9 cellular contexts compared by ENCODE assay signal in the genomic region with DNA sequence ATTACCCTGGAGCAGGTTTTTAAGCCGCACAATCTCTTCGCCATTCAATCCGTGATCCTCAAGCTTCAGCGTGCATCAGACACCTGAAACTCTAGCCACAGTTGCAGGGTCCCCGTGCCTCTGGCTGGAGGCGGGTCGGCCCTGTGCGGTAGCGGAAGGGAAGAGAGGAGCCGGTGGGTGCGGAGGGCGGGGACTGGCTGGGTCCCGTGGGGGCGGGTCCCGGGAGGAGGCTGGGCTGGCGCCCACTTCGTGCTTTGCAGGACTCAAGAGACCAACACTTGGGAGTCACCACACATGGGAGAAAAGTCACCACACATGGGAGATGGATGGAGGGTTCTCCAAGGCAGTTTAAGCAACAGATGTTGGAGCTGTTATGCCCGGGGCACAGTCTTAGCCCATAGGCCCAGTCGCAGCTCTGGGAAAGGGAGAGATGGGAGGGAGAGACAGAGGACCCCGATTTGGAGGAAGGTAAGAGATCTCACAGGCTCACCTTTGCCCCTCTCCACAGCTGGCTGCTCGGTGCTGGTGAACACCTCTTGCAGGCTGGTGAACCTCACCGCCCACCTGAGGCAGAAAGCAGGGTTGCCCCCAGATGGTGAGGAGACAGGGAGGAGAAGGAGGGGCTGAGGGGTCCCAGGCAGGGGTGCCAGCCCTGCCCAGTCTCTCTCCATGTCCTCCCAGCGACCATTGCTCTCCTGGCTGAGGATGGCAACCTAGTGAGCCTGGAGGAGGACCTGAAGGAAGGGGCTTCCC. TPM values are rescaled to one million over a fixed set of nuclear protein-coding genes. Genes with fewer than 3 reads are reported as not detected.
DNase-seq lines count a peak whose midpoint lies in the region; ATAC-seq and TF ChIP-seq lines count a peak whose summit lies in the region.
"Had no signal": no experiment of that assay in that cellular context is flagged by ENCODE, and none has a peak within 500 bp of the region (broad histone marks: within the 10 kb centered on the region; RNA-seq: fewer than 3 reads in every experiment).

No MANE protein-coding gene starts in this region.

- ATAC-seq in activated CD8-positive, alpha-beta T cell treated with anti-CD3 and anti-CD28 coated beads, Interleukin-2, amount 10 ng/mL, durations not matched to agents 7 days and 5 days, result peak; percentile 44
- ATAC-seq in HG03280 (IDR thresholded peaks at IDR 0.05; ENCODE audit: unreplicated experiment) (no peak), HG02870 (IDR thresholded peaks at IDR 0.05; ENCODE audit: unreplicated experiment) (no peak)

- peak; percentile 68 for DNase-seq in activated CD8-positive, alpha-beta T cell treated with anti-CD3 and anti-CD28 coated beads, Interleukin-2, amount 10 ng/mL, durations not matched to agents 7 days and 5 days
- DNase-seq in fibroblast of villous mesenchyme (ENCODE audit: low read depth), result no peak
- peak; percentile 44 to 50 for DNase-seq in stimulated activated CD4-positive, alpha-beta T cell treated with anti-CD3 and anti-CD28 coated beads, Interleukin-4, amount 100 ng/mL, for 48 hours (ENCODE audit: low read depth in 2 of 2)
- DNase-seq in NCI-H146 treated with DMSO at 0.1 percent for 48 hours (lab: John Stamatoyannopoulos, UW; ENCODE audit: unreplicated experiment), result no peak
- no peak for DNase-seq in NCI-H187 treated with DMSO at 0.1 percent for 48 hours (lab: John Stamatoyannopoulos, UW)
- DNase-seq: mammary epithelial cell had no signal

- H3K4me1 Mint-ChIP-seq in activated CD8-positive, alpha-beta T cell treated with anti-CD3 and anti-CD28 coated beads, Interleukin-2, amount 10 ng/mL, durations not matched to agents 7 days and 5 days (ENCODE audit: low read depth), result peaks cover 50% of the 10 kb centered on the region

- no peaks in the 10 kb centered on the region for H3K9me3 Mint-ChIP-seq in activated CD8-positive, alpha-beta T cell treated with anti-CD3 and anti-CD28 coated beads, Interleukin-2, amount 10 ng/mL, durations not matched to agents 7 days and 5 days (ENCODE audit: insufficient read depth)

- H3K36me3 Mint-ChIP-seq in activated CD8-positive, alpha-beta T cell treated with anti-CD3 and anti-CD28 coated beads, Interleukin-2, amount 10 ng/mL, durations not matched to agents 7 days and 5 days (ENCODE audit: low read depth), result peaks cover 22% of the 10 kb centered on the region

- H3K4me3 ChIP-seq in GM12875 (ENCODE audit: low read depth, low read length) (peak overlapping the region; percentile 38), fibroblast of villous mesenchyme (ENCODE audit: low read depth, low read length) (peak overlapping the region; percentile 9)

- CTCF ChIA-PET in activated CD8-positive, alpha-beta T cell treated with anti-CD3 and anti-CD28 coated beads, Interleukin-2, amount 10 ng/mL, durations not matched to agents 7 days and 5 days (lab: Charles Lee), result interaction anchor here (0.6 to 1.0 kb wide), 2 partner anchors 13 to 83 kb away, joined by 3 to 5 read pairs; a partner anchor contains a TSS

- no peaks in the 10 kb centered on the region for H3K27me3 Mint-ChIP-seq in activated CD8-positive, alpha-beta T cell treated with anti-CD3 and anti-CD28 coated beads, Interleukin-2, amount 10 ng/mL, durations not matched to agents 7 days and 5 days (ENCODE audit: low read depth)

- H3K4me3 Mint-ChIP-seq in activated CD8-positive, alpha-beta T cell treated with anti-CD3 and anti-CD28 coated beads, Interleukin-2, amount 10 ng/mL, durations not matched to agents 7 days and 5 days, result peak overlapping the region; percentile 57

- peak overlapping the region; percentile 74 for H3K27ac Mint-ChIP-seq in activated CD8-positive, alpha-beta T cell treated with anti-CD3 and anti-CD28 coated beads, Interleukin-2, amount 10 ng/mL, durations not matched to agents 7 days and 5 days

- no peak for TF ChIP-seq CTCF in GM12875 (IDR thresholded peaks at IDR 0.05; ENCODE audit: borderline replicate concordance, insufficient read depth, low read depth, low read length)
- no peak for TF ChIP-seq CTCF in fibroblast of villous mesenchyme (IDR thresholded peaks at IDR 0.05; ENCODE audit: insufficient read depth, low read depth, low read length)

- POLR2A ChIA-PET in activated CD8-positive, alpha-beta T cell treated with anti-CD3 and anti-CD28 coated beads, Interleukin-2, amount 10 ng/mL, durations not matched to agents 7 days and 5 days (lab: Charles Lee), result interaction anchor here (0.6 to 1.5 kb wide), 7 partner anchors 12 to 186 kb away, joined by 3 to 7 read pairs (median 4); a partner anchor contains a TSS

RNA-seq across cellular contexts. Expression of a gene that starts 1.0 kb away (rescaled TPM):
- total RNA-seq in activated CD8-positive, alpha-beta T cell treated with anti-CD3 and anti-CD28 coated beads, Interleukin-2, amount 10 ng/mL, durations not matched to agents 7 days and 5 days, result 1 to 10 TPM in 1 of 2 experiments, under 1 TPM in 1; 0.81 to 1.4 TPM
- 0.43 and 1.6 TPM in 2 replicates for total RNA-seq in fibroblast of villous mesenchyme
- total RNA-seq: mammary epithelial cell had no signal

RNA-seq across cellular contexts. Expression of a gene that starts 4.0 kb away (rescaled TPM):
- total RNA-seq in activated CD8-positive, alpha-beta T cell treated with anti-CD3 and anti-CD28 coated beads, Interleukin-2, amount 10 ng/mL, durations not matched to agents 7 days and 5 days, result 100 to 1,000 TPM; 134 to 140 TPM
- total RNA-seq in fibroblast of villous mesenchyme, result 3.9 and 6.1 TPM in 2 replicates

RNA-seq across cellular contexts. Expression of a gene that starts 8.9 kb away (rescaled TPM):
- under 1 TPM; 0.42 to 0.55 TPM for total RNA-seq in activated CD8-positive, alpha-beta T cell treated with anti-CD3 and anti-CD28 coated beads, Interleukin-2, amount 10 ng/mL, durations not matched to agents 7 days and 5 days
- total RNA-seq in fibroblast of villous mesenchyme, result 16.0 and 93.1 TPM in 2 replicates

RNA-seq across cellular contexts. Expression of a gene that starts 9.5 kb away (rescaled TPM):
- total RNA-seq in activated CD8-positive, alpha-beta T cell treated with anti-CD3 and anti-CD28 coated beads, Interleukin-2, amount 10 ng/mL, durations not matched to agents 7 days and 5 days, result not detected
- total RNA-seq in fibroblast of villous mesenchyme, result not detected in 2 replicates
- total RNA-seq: mammary epithelial cell had no signal

RNA-seq across cellular contexts. Expression of a gene that starts 12.8 kb away (rescaled TPM):
- 1 to 10 TPM; 2.1 to 2.2 TPM for total RNA-seq in activated CD8-positive, alpha-beta T cell treated with anti-CD3 and anti-CD28 coated beads, Interleukin-2, amount 10 ng/mL, durations not matched to agents 7 days and 5 days
- total RNA-seq in fibroblast of villous mesenchyme, result 7.8 and 8.4 TPM in 2 replicates

Comparison
In these comparisons a context has a peak if more than half of its experiments do, and no peak if none do; other contexts are left out.
1. DNase-seq: peak in activated CD8-positive, alpha-beta T cell treated with anti-CD3 and anti-CD28 coated beads, Interleukin-2, amount 10 ng/mL, durations not matched to agents 7 days and 5 days (single experiment) and stimulated activated CD4-positive, alpha-beta T cell treated with anti-CD3 and anti-CD28 coated beads, Interleukin-4, amount 100 ng/mL, for 48 hours (2 of 2); none in fibroblast of villous mesenchyme (single experiment), NCI-H146 treated with DMSO at 0.1 percent for 48 hours (single experiment) and NCI-H187 treated with DMSO at 0.1 percent for 48 hours (single experiment).
2. RNA of a gene that starts 4.0 kb away (total RNA-seq): 134 to 140 TPM in activated CD8-positive, alpha-beta T cell treated with anti-CD3 and anti-CD28 coated beads, Interleukin-2, amount 10 ng/mL, durations not matched to agents 7 days and 5 days; 3.9 to 6.1 TPM in fibroblast of villous mesenchyme; every median in the first group is over 10 times any median in the second.
3. RNA of a gene that starts 8.9 kb away (total RNA-seq): 16.0 to 93.1 TPM in fibroblast of villous mesenchyme; 0.42 to 0.55 TPM in activated CD8-positive, alpha-beta T cell treated with anti-CD3 and anti-CD28 coated beads, Interleukin-2, amount 10 ng/mL, durations not matched to agents 7 days and 5 days; every median in the first group is over 10 times any median in the second.